Comparison of ENCODE assay signal across 10 cellular contexts in genomic region chr17:77128895-77129567, GRCh38. TPM values are rescaled to one million over a fixed set of nuclear protein-coding genes. Genes with fewer than 3 reads are reported as not detected.
A peak's percentile ranks its signal among the peaks of the same experiment; 100 is the strongest.
DNase-seq lines count a peak whose midpoint lies in the region; ATAC-seq and TF ChIP-seq lines count a peak whose summit lies in the region.
"Had no signal": no experiment of that assay in that cellular context is flagged by ENCODE, and none has a peak within 500 bp of the region (broad histone marks: within the 10 kb centered on the region; RNA-seq: fewer than 3 reads in every experiment).

No MANE protein-coding gene starts in this region.

- no peak for ATAC-seq in HG03196 (IDR thresholded peaks at IDR 0.05; ENCODE audit: unreplicated experiment)

- CTCF ChIA-PET in AG04450 (lab: Charles Lee) = interaction anchor here (1.0 to 2.4 kb wide), 2 partner anchors 40 to 42 kb away, joined by 4 to 9 read pairs; no protein-coding TSS in a partner anchor

- no peak overlapping the region for H2AFZ ChIP-seq in neural progenitor cell (replicated peaks)

- H3K4me1 ChIP-seq in HUES6 (ENCODE audit: control insufficient read depth, insufficient read depth, low read length) (peaks cover 15% of the 10 kb centered on the region), neural progenitor cell (peaks cover 12% of the 10 kb centered on the region)

- peak overlapping the region; percentile 15 for H3K9ac ChIP-seq in HUES6 (ENCODE audit: low read length)
- no peak overlapping the region for H3K9ac ChIP-seq in neural progenitor cell
- H3K9ac ChIP-seq: KMS-11 had no signal

- no peaks in the 10 kb centered on the region for H3K27me3 Mint-ChIP-seq in dendritic cell treated with granulocyte-macrophage colony-stimulating factor and Interleukin-4, amounts not matched to agents 40 ng/mL and 50 ng/mL, for 4 days
- H3K27me3 Mint-ChIP-seq in neural progenitor cell (ENCODE audit: insufficient read depth, low read depth) = no peaks in the 10 kb centered on the region

- H3K27ac ChIP-seq in AG04450 (ENCODE audit: low read depth, low read length) (peak overlapping the region; percentile 65), HUES6 (ENCODE audit: low read depth, low read length) (no peak overlapping the region), neural progenitor cell (peak overlapping the region; percentile 17)
- H3K27ac ChIP-seq: KMS-11 had no signal

- peak overlapping the region; percentile 93 for H3K27ac Mint-ChIP-seq in dendritic cell treated with granulocyte-macrophage colony-stimulating factor and Interleukin-4, amounts not matched to agents 40 ng/mL and 50 ng/mL, for 4 days
- peak overlapping the region; percentile 10 for H3K27ac Mint-ChIP-seq in neural progenitor cell

- no peaks in the 10 kb centered on the region for H3K9me3 Mint-ChIP-seq in dendritic cell treated with granulocyte-macrophage colony-stimulating factor and Interleukin-4, amounts not matched to agents 40 ng/mL and 50 ng/mL, for 4 days
- H3K9me3 Mint-ChIP-seq in neural progenitor cell = no peaks in the 10 kb centered on the region

- no peak for DNase-seq in AG04450 (ENCODE audit: low read depth, low spot score)
- DNase-seq in neural progenitor cell (ENCODE audit: low spot score) = no peak
- DNase-seq in MV-4-11 (lab: John Stamatoyannopoulos, UW) = no peak
- no peak for DNase-seq in inferior parietal cortex (ENCODE audit: extremely low spot score)
- DNase-seq in kidney tubule cell (ENCODE audit: low spot score) = no peak
- DNase-seq: activated CD4-positive, alpha-beta T cell treated with anti-CD3 and anti-CD28 coated beads, Interleukin-2, amount 50 U/mL, for 1 hour had no signal

- peaks cover 7% of the 10 kb centered on the region for H3F3A ChIP-seq in neural progenitor cell (ENCODE audit: low read depth)

- H3K79me2 ChIP-seq in neural progenitor cell (ENCODE audit: low read depth) = no peaks in the 10 kb centered on the region

- H3K4me3 ChIP-seq in AG04450 (ENCODE audit: low read depth, low read length) (no peak overlapping the region), HUES6 (ENCODE audit: low read depth, low read length) (no peak overlapping the region), neural progenitor cell (no peak overlapping the region)

- peak overlapping the region; percentile 7 for H3K4me2 ChIP-seq in neural progenitor cell
- H3K4me2 ChIP-seq: KMS-11 had no signal

- POLR2A ChIA-PET in AG04450 (lab: Yijun Ruan, JAX) = interaction anchor here (0.6 to 2.9 kb wide), 6 partner anchors 12 to 467 kb away, joined by 3 to 13 read pairs (median 4); partner anchors contain the start of gene SEC14L1

- H3K4me1 Mint-ChIP-seq in dendritic cell treated with granulocyte-macrophage colony-stimulating factor and Interleukin-4, amounts not matched to agents 40 ng/mL and 50 ng/mL, for 4 days (ENCODE audit: low read depth) = peaks cover 52% of the 10 kb centered on the region
- H3K4me1 Mint-ChIP-seq in neural progenitor cell = peaks cover 27% of the 10 kb centered on the region

- no peak overlapping the region for H3K4me3 Mint-ChIP-seq in dendritic cell treated with granulocyte-macrophage colony-stimulating factor and Interleukin-4, amounts not matched to agents 40 ng/mL and 50 ng/mL, for 4 days
- no peak overlapping the region for H3K4me3 Mint-ChIP-seq in neural progenitor cell

- intact Hi-C loops in dendritic cell treated with granulocyte-macrophage colony-stimulating factor and Interleukin-4, amounts not matched to agents 40 ng/mL and 50 ng/mL, for 4 days (cut with micrococcal nuclease) = no loop called here

- H3K36me3 Mint-ChIP-seq in dendritic cell treated with granulocyte-macrophage colony-stimulating factor and Interleukin-4, amounts not matched to agents 40 ng/mL and 50 ng/mL, for 4 days (ENCODE audit: low read depth) = no peaks in the 10 kb centered on the region
- H3K36me3 Mint-ChIP-seq in neural progenitor cell = no peaks in the 10 kb centered on the region

- no peaks in the 10 kb centered on the region for H3K9me3 ChIP-seq in AG04450 (ENCODE audit: control insufficient read depth, insufficient read depth, low read length)
- no peaks in the 10 kb centered on the region for H3K9me3 ChIP-seq in HUES6 (ENCODE audit: control insufficient read depth, insufficient read depth, low read depth, low read length)
- H3K9me3 ChIP-seq in neural progenitor cell (ENCODE audit: low read depth) = no peaks in the 10 kb centered on the region

- TF ChIP-seq CTCF in AG04450 (IDR thresholded peaks at IDR 0.05; ENCODE audit: low read depth, low read length) = no peak
- TF ChIP-seq CTCF in neural progenitor cell (IDR thresholded peaks at IDR 0.05) = no peak

- H3K36me3 ChIP-seq in HUES6 (ENCODE audit: control insufficient read depth, insufficient read depth, low read length) (no peaks in the 10 kb centered on the region), neural progenitor cell (no peaks in the 10 kb centered on the region)

- H3K27me3 ChIP-seq in AG04450 (ENCODE audit: control insufficient read depth, insufficient read depth, low read length) = no peaks in the 10 kb centered on the region
- H3K27me3 ChIP-seq in HUES6 (ENCODE audit: control insufficient read depth, insufficient read depth, low read length) = no peaks in the 10 kb centered on the region
- no peaks in the 10 kb centered on the region for H3K27me3 ChIP-seq in neural progenitor cell

- no peaks in the 10 kb centered on the region for H4K20me1 ChIP-seq in neural progenitor cell (ENCODE audit: low read depth)

RNA-seq across cellular contexts. Expression of gene SEC14L1, which starts 11.7 kb away (rescaled TPM):
- polyA plus RNA-seq in AG04450 (2011; rRNA removed) = 34.7 and 38.7 TPM in 2 replicates
- 28.7 and 40.4 TPM in 2 replicates for polyA minus RNA-seq in AG04450 (2011; rRNA and poly(A)+ RNA removed)
- total RNA-seq in neural progenitor cell (ENCODE audit: low replicate concordance) = 60.6 and 75.0 TPM in 2 replicates
